ENCODE assay signal across 31 cellular contexts in genomic region chr16:89282523-89282922, GRCh38.
"Had no signal": no experiment of that assay in that cellular context is flagged by ENCODE, and none has a peak within 500 bp of the region (broad histone marks: within the 10 kb centered on the region; RNA-seq: fewer than 3 reads in every experiment).

No MANE protein-coding gene starts in this region.

- H3K27me3 ChIP-seq: ascending aorta, cardiac muscle cell, MG63 had no signal

- ATAC-seq: activated CD8-positive, alpha-beta memory T cell treated with anti-CD3 and anti-CD28 coated beads, Interleukin-2, amount 10 ng/mL, durations not matched to agents 7 days and 5 days; Panc1 had no signal

- H3K4me3 ChIP-seq: ascending aorta, cardiac muscle cell, MG63 had no signal

- H3K4me1 ChIP-seq: ascending aorta had no signal

- H3K27ac ChIP-seq: ascending aorta, cardiac muscle cell, WERI-Rb-1 had no signal

- DNase-seq: activated CD4-positive, alpha-beta memory T cell treated with anti-CD3 and anti-CD28 coated beads, Interleukin-2, amount 10 ng/mL, durations not matched to agents 7 days and 5 days; activated CD4-positive, alpha-beta T cell treated with anti-CD3 and anti-CD28 coated beads for 1 hour; activated CD4-positive, alpha-beta T cell treated with anti-CD3 and anti-CD28 coated beads for 48 hours; activated CD4-positive, CD25-positive, alpha-beta regulatory T cell; activated CD8-positive, alpha-beta memory T cell treated with anti-CD3 and anti-CD28 coated beads for 24 hours; activated CD8-positive, alpha-beta memory T cell treated with anti-CD3 and anti-CD28 coated beads, Interleukin-2, amount 10 ng/mL, durations not matched to agents 7 days and 5 days; activated CD8-positive, alpha-beta memory T cell treated with anti-CD3 and anti-CD28 coated beads, Interleukin-2, amount 50 U/mL, for 48 hours; activated effector memory CD4-positive, alpha-beta T cell treated with anti-CD3 and anti-CD28 coated beads, Interleukin-2, amount 50 U/mL, for 16 hours; activated naive CD4-positive, alpha-beta T cell; activated naive CD4-positive, alpha-beta T cell treated with anti-CD3 and anti-CD28 coated beads, Interleukin-2, amount 50 U/mL, for 16 hours; activated naive CD8-positive, alpha-beta T cell treated with anti-CD3 and anti-CD28 coated beads for 36 hours; activated T-cell treated with anti-CD3 and anti-CD28 coated beads, Interleukin-2, amount 50 U/mL, for 48 hours; amniotic stem cell; Kasumi-1; MG63; NCI-H1048; NCI-H1105 treated with DMSO at 0.1 percent for 48 hours; NCI-H1436; NCI-H1694; NCI-H1930; NCI-H2081 treated with DMSO at 0.1 percent for 48 hours; NCI-H345; NCI-H524 treated with DMSO at 0.1 percent for 48 hours; Right ventricle myocardium superior; SW 1271; T-helper 1 cell; T1000; WERI-Rb-1 had no signal

- H3K9me3 ChIP-seq: ascending aorta, MG63 had no signal
